Comparison of ENCODE assay signal across 14 cellular contexts in genomic region chr16:12582696-12583095, GRCh38.
A peak's percentile ranks its signal among the peaks of the same experiment; 100 is the strongest.
DNase-seq lines count a peak whose midpoint lies in the region; ATAC-seq and TF ChIP-seq lines count a peak whose summit lies in the region.
"Had no signal": no experiment of that assay in that cellular context is flagged by ENCODE, and none has a peak within 500 bp of the region (broad histone marks: within the 10 kb centered on the region; RNA-seq: fewer than 3 reads in every experiment).

No MANE protein-coding gene starts in this region.

- peaks cover 2% of the 10 kb centered on the region for H3K4me1 Mint-ChIP-seq in activated CD4-positive, alpha-beta memory T cell treated with anti-CD3 and anti-CD28 coated beads for 36 hours (ENCODE audit: low read depth)
- H3K4me1 Mint-ChIP-seq: CD4-positive, alpha-beta memory T cell had no signal

- DNase-seq in cardiac septum (ENCODE audit: low spot score) (peak; percentile 43), Right ventricle myocardium superior (no peak), mesenteric fat pad (ENCODE audit: low spot score) (peak; percentile 53), spleen (peak; percentile 57), GF-D8 (lab: John Stamatoyannopoulos, UW) (no peak), MM.1S (no peak)
- DNase-seq in activated CD4-positive, alpha-beta memory T cell treated with anti-CD3 and anti-CD28 coated beads for 36 hours: no peak
- DNase-seq: BE2C; CD4-positive, alpha-beta memory T cell; DMS79; GOT3; H9 had no signal

- no peak for ATAC-seq in Right ventricle myocardium superior (ENCODE audit: poor library complexity)
- ATAC-seq: A549 had no signal

- H3K4me3 ChIP-seq in spleen: no peak overlapping the region
- H3K4me3 ChIP-seq in MM.1S (ENCODE audit: low read length): no peak overlapping the region
- H3K4me3 ChIP-seq: A549 had no signal

- H3K9me2 ChIP-seq in MM.1S (replicated peaks; ENCODE audit: insufficient read depth, low read length): no peaks in the 10 kb centered on the region

- H3K36me3 Mint-ChIP-seq in activated CD4-positive, alpha-beta memory T cell treated with anti-CD3 and anti-CD28 coated beads for 36 hours: no peaks in the 10 kb centered on the region
- H3K36me3 Mint-ChIP-seq: CD4-positive, alpha-beta memory T cell had no signal

- H3K4me2 ChIP-seq in MM.1S (ENCODE audit: low read depth, low read length): no peak overlapping the region
- H3K4me2 ChIP-seq: A549 had no signal

- CTCF ChIA-PET in activated CD4-positive, alpha-beta memory T cell treated with anti-CD3 and anti-CD28 coated beads for 36 hours (lab: Charles Lee): interaction anchor here (1.8 to 2.2 kb wide), 2 partner anchors 9 to 128 kb away, joined by 4 to 17 read pairs; no protein-coding TSS in a partner anchor

- H3K27me3 Mint-ChIP-seq in activated CD4-positive, alpha-beta memory T cell treated with anti-CD3 and anti-CD28 coated beads for 36 hours: peaks cover 2% of the 10 kb centered on the region

- no peaks in the 10 kb centered on the region for H3K27me3 ChIP-seq in spleen (replicated peaks in 1 of 7)
- no peaks in the 10 kb centered on the region for H3K27me3 ChIP-seq in MM.1S (replicated peaks; ENCODE audit: insufficient read depth, low read length)
- H3K27me3 ChIP-seq: BE2C had no signal

- no peaks in the 10 kb centered on the region for H3K79me2 ChIP-seq in MM.1S (ENCODE audit: low read length)

- H3K9me3 ChIP-seq in spleen: no peaks in the 10 kb centered on the region
- no peaks in the 10 kb centered on the region for H3K9me3 ChIP-seq in MM.1S (replicated peaks; ENCODE audit: insufficient read depth, low read length)
- H3K9me3 ChIP-seq: A549, BE2C had no signal

- no peak overlapping the region for H3K4me3 Mint-ChIP-seq in activated CD4-positive, alpha-beta memory T cell treated with anti-CD3 and anti-CD28 coated beads for 36 hours
- H3K4me3 Mint-ChIP-seq: CD4-positive, alpha-beta memory T cell; H9 had no signal

- H3K4me1 ChIP-seq in spleen (no peaks in the 10 kb centered on the region), MM.1S (ENCODE audit: low read length) (no peaks in the 10 kb centered on the region)
- H3K4me1 ChIP-seq: A549, BE2C had no signal

- intact Hi-C loops in cardiac septum (cut with DNase I): no loop called here
- intact Hi-C loops in Right ventricle myocardium superior (cut with DNase I): no loop called here
- intact Hi-C loops in spleen (cut with DNase I; ENCODE audit: low total_unique reads): no loop called here
- intact Hi-C loops in activated CD4-positive, alpha-beta memory T cell treated with anti-CD3 and anti-CD28 coated beads for 36 hours (cut with micrococcal nuclease): no loop called here

- no peak overlapping the region for H3K27ac Mint-ChIP-seq in activated CD4-positive, alpha-beta memory T cell treated with anti-CD3 and anti-CD28 coated beads for 36 hours
- H3K27ac Mint-ChIP-seq: CD4-positive, alpha-beta memory T cell; H9 had no signal

- no peaks in the 10 kb centered on the region for H4K20me1 ChIP-seq in MM.1S (ENCODE audit: insufficient read depth, low read length)

- no peak overlapping the region for H2AFZ ChIP-seq in MM.1S (ENCODE audit: low read length)

- TF ChIP-seq CTCF in spleen (IDR thresholded peaks at IDR 0.05 in 8 of 11, conservative IDR thresholded peaks at IDR 0.05 in 3 of 11): no peak
- TF ChIP-seq CTCF in MM.1S (IDR thresholded peaks at IDR 0.05; ENCODE audit: low read length): no peak

- H3K36me3 ChIP-seq in spleen (no peaks in the 10 kb centered on the region), MM.1S (replicated peaks; ENCODE audit: insufficient read depth, low read length) (no peaks in the 10 kb centered on the region)
- H3K36me3 ChIP-seq: BE2C had no signal

- no peak overlapping the region for H3K9ac ChIP-seq in MM.1S (ENCODE audit: low read length)

- TF ChIP-seq POLR2A in spleen (IDR thresholded peaks at IDR 0.05): no peak

- H3K27ac ChIP-seq in spleen: no peak overlapping the region
- no peak overlapping the region for H3K27ac ChIP-seq in MM.1S (ENCODE audit: low read length)
- H3K27ac ChIP-seq: A549, C4-2B had no signal

- WGBS in spleen, 5 donors: 82 to 93% (median 85%) methylated on average over 5 of the region's 5 CpGs

- POLR2A ChIA-PET in activated CD4-positive, alpha-beta memory T cell treated with anti-CD3 and anti-CD28 coated beads for 36 hours (lab: Charles Lee): no interaction called here

- no peaks in the 10 kb centered on the region for H3K9me3 Mint-ChIP-seq in activated CD4-positive, alpha-beta memory T cell treated with anti-CD3 and anti-CD28 coated beads for 36 hours
- H3K9me3 Mint-ChIP-seq: H9 had no signal

- H3F3A ChIP-seq in MM.1S (ENCODE audit: insufficient read depth, low read length): no peaks in the 10 kb centered on the region

Comparison
In these comparisons a context has a peak if more than half of its experiments do, and no peak if none do; other contexts are left out.
1. DNase-seq: peak in cardiac septum (single experiment), mesenteric fat pad (single experiment) and spleen (single experiment); none in Right ventricle myocardium superior (single experiment), GF-D8 (single experiment), MM.1S (single experiment) and activated CD4-positive, alpha-beta memory T cell treated with anti-CD3 and anti-CD28 coated beads for 36 hours (single experiment).